ENCODE assay signal across 1 cellular context in genomic region chr1:209784276-209785169, GRCh38.
TF ChIP-seq lines count a peak whose summit lies in the region.

C1orf74 (minus strand) TSS chr1:209784559; CDS start chr1:209783634, 925 bp downstream.

TF ChIP-seq in K562, 482 proteins besides CTCF, POLR2A, EP300 and RAD21 (continued from another document):
- TF ChIP-seq HNRNPK (IDR thresholded peaks at IDR 0.05; ENCODE audit: low read depth, low read length, poor library complexity, severe bottlenecking) (no peak), ZNF592 (IDR thresholded peaks at IDR 0.05) (peak; percentile 88), NRF1 (conservative IDR thresholded peaks at IDR 0.05 in 1 of 2, IDR thresholded peaks at IDR 0.05 in 1 of 2) (peak; percentile 99), XRCC5 (IDR thresholded peaks at IDR 0.05; ENCODE audit: low read depth, low read length) (no peak; the same call in 1 of the 2 replicates), SMAD2 (IDR thresholded peaks at IDR 0.05; ENCODE audit: low read depth, low read length) (no peak), NCOA1 (IDR thresholded peaks at IDR 0.05; ENCODE audit: low read depth) (peak; percentile 78), SMARCA4 (IDR thresholded peaks at IDR 0.05) (peak; percentile 28; the same call in 1 of the 2 replicates)
